In the genomic region with DNA sequence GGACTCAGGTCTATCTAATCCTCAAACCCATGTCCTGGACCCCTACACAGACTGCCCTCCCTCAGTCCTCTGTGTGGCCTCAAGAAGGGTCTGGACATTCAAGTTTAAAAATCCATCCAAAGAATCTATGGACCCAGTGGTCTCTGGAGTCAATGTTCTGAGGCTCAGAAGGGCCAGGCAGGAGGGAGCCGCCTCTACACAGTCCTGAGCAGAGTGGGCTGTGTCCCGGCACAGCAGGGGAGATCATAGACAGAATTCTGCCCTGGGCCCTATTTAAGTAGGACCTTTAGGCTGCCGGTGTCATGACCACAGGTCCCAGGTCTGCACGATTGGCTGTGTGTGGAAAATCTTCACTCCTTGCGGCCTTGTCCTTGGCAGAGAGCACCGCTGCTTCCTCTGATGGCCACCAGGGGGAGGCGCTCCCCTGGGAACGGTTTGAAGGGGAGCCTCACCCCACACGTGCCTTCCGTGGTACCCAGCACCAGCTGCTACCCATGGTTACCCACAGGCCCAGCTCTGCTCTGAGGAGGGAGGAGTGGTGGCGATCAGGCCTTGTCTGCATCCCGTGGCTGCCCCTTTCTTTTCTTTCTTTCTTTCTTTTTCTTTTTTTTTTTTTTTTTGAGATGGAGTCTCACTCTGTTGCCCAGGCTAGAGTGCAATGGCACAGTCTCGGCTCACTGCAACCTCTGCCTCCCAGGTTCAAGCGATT, we compare ENCODE assay signal across 8 cellular contexts. TPM values are rescaled to one million over a fixed set of nuclear protein-coding genes. Genes with fewer than 3 reads are reported as not detected.
DNase-seq lines count a peak whose midpoint lies in the region; ATAC-seq, FAIRE-seq and TF ChIP-seq lines count a peak whose summit lies in the region.

No MANE protein-coding gene starts in this region.

- FAIRE-seq in frontal cortex (lab: Jason Lieb, UNC): no peak

- 0 out of 2 replicates have a peak, but pooled peaks cover 2% of the 10 kb centered on the region for H3K9me3 ChIP-seq in Loucy (ENCODE audit: insufficient read depth, low read depth, low read length)
- H3K9me3 ChIP-seq in trophoblast cell (ENCODE audit: insufficient read depth, low read depth, low read length): peaks cover 2% of the 10 kb centered on the region

- H3K4me2 ChIP-seq in Loucy (ENCODE audit: low read depth, low read length, poor library complexity, severe bottlenecking) (no peak overlapping the region), trophoblast cell (ENCODE audit: low read length) (no peak overlapping the region)

- H3K27me3 ChIP-seq in Loucy (ENCODE audit: insufficient read depth, low read length, poor library complexity, severe bottlenecking) (no peaks in the 10 kb centered on the region), trophoblast cell (ENCODE audit: insufficient read depth, low read length) (no peaks in the 10 kb centered on the region)

- peak; percentile 90 for TF ChIP-seq CTCF in Loucy (conservative IDR thresholded peaks at IDR 0.05; ENCODE audit: low read length)

- H3K18ac ChIP-seq in trophoblast cell (ENCODE audit: low read length): no peak overlapping the region

- H2BK120ac ChIP-seq in trophoblast cell (ENCODE audit: insufficient read depth, low read length, poor library complexity): no peak overlapping the region

- H3K79me1 ChIP-seq in trophoblast cell (ENCODE audit: low read length): no peaks in the 10 kb centered on the region

- H3K36me3 ChIP-seq in Loucy (ENCODE audit: insufficient read depth, low read length) (no peaks in the 10 kb centered on the region), trophoblast cell (ENCODE audit: control insufficient read depth in 1 of 2, insufficient read depth in 2 of 2, low read length in 2 of 2) (no peaks in the 10 kb centered on the region)

- H4K12ac ChIP-seq in trophoblast cell (ENCODE audit: low read depth, low read length): no peak overlapping the region

- no peak overlapping the region for H2BK5ac ChIP-seq in trophoblast cell (ENCODE audit: low read depth, low read length, poor library complexity)

- H3K9ac ChIP-seq in Loucy (ENCODE audit: low read depth, low read length, poor library complexity, severe bottlenecking) (no peak overlapping the region), trophoblast cell (ENCODE audit: low read length) (no peak overlapping the region)

- WGBS in trophoblast cell (ENCODE audit: extremely low coverage, insufficient coverage, insufficient read length): no CpG with 5 or more reads among the region's 14 CpGs

- peak overlapping the region; percentile 49 for H4K91ac ChIP-seq in trophoblast cell (ENCODE audit: low read depth, low read length)

- H3K4me1 ChIP-seq in Loucy (ENCODE audit: insufficient read depth, low read length, poor library complexity, severe bottlenecking) (no peaks in the 10 kb centered on the region), trophoblast cell (ENCODE audit: control insufficient read depth in 1 of 2, insufficient read depth in 2 of 2, low read length in 2 of 2) (peaks cover 0 to 3% of the 10 kb centered on the region in 2 experiments)

- H3K4ac ChIP-seq in trophoblast cell (ENCODE audit: low read depth, low read length): no peak overlapping the region

- no peak overlapping the region for H2BK12ac ChIP-seq in trophoblast cell (ENCODE audit: low read length)

- H3K27ac ChIP-seq in trophoblast cell (ENCODE audit: low read depth, low read length): no peak overlapping the region

- no peaks in the 10 kb centered on the region for H3F3A ChIP-seq in Loucy (ENCODE audit: low read depth)

- no peak overlapping the region for H4K8ac ChIP-seq in trophoblast cell (ENCODE audit: low read depth, low read length)

- ATAC-seq in GM21786 (IDR thresholded peaks at IDR 0.05; ENCODE audit: unreplicated experiment): peak; percentile 80

- H4K20me1 ChIP-seq in Loucy (ENCODE audit: insufficient read depth, low read length, poor library complexity, severe bottlenecking): no peaks in the 10 kb centered on the region

- DNase-seq in DMS153 (lab: John Stamatoyannopoulos, UW) (peak; percentile 28), SHP77 treated with DMSO at 0.1 percent for 48 hours (lab: John Stamatoyannopoulos, UW) (peak; percentile 35), frontal cortex (ENCODE audit: low spot score in 2 of 2) (peak; percentile 24 to 62), trophoblast cell (peak; percentile 43 to 77), ureter (ENCODE audit: low spot score) (peak; percentile 73)
- DNase-seq in activated effector memory CD4-positive, alpha-beta T cell treated with Interleukin-2 at 50 U/mL for 16 hours: peak; percentile 46

- H3K23ac ChIP-seq in trophoblast cell (ENCODE audit: low read length): no peak overlapping the region

- no peaks in the 10 kb centered on the region for H3K79me2 ChIP-seq in Loucy (ENCODE audit: insufficient read depth, low read length)
- no peaks in the 10 kb centered on the region for H3K79me2 ChIP-seq in trophoblast cell (ENCODE audit: control insufficient read depth, insufficient read depth, low read length, poor library complexity)

- no peak overlapping the region for H2AK5ac ChIP-seq in trophoblast cell (ENCODE audit: low read length)

- no peaks in the 10 kb centered on the region for H3K9me2 ChIP-seq in Loucy (replicated peaks; ENCODE audit: low read depth, low read length)

- H2AFZ ChIP-seq in Loucy (ENCODE audit: low read length): 0 out of 2 replicates have a peak overlapping the region, but pooled peaks have one; percentile 38
- no peak overlapping the region for H2AFZ ChIP-seq in trophoblast cell (ENCODE audit: insufficient read depth, low read length, poor library complexity)

- H3K4me3 ChIP-seq in Loucy (ENCODE audit: low read length, poor library complexity, severe bottlenecking) (no peak overlapping the region), trophoblast cell (ENCODE audit: low read depth, low read length) (no peak overlapping the region)

- no peak overlapping the region for H3K14ac ChIP-seq in trophoblast cell (ENCODE audit: low read length)

RNA-seq across cellular contexts. Expression of a gene that starts 37.9 kb away (rescaled TPM):
- total RNA-seq in frontal cortex (2.0 TPM), ureter (16.8 TPM)
- 9.8 and 10.2 TPM in 2 replicates for polyA plus RNA-seq in trophoblast cell (2013)

RNA-seq across cellular contexts. Expression of a gene that starts 39.8 kb away (rescaled TPM):
- 0.41 TPM for total RNA-seq in frontal cortex
- polyA plus RNA-seq in trophoblast cell (2013): 0.51 and 0.57 TPM in 2 replicates
- 0.89 TPM for total RNA-seq in ureter

RNA-seq across cellular contexts. Expression of a gene that starts 56.3 kb away (rescaled TPM):
- total RNA-seq in frontal cortex (33.8 TPM), ureter (79.6 TPM)
- 85.6 and 90.5 TPM in 2 replicates for polyA plus RNA-seq in trophoblast cell (2013)

RNA-seq across cellular contexts. Expression of a gene that starts 56.4 kb away (rescaled TPM):
- total RNA-seq in frontal cortex (7.3 TPM), ureter (11.7 TPM)
- 7.0 and 7.3 TPM in 2 replicates for polyA plus RNA-seq in trophoblast cell (2013)
